Comparison of ENCODE assay signal across 8 cellular contexts in the genomic region with DNA sequence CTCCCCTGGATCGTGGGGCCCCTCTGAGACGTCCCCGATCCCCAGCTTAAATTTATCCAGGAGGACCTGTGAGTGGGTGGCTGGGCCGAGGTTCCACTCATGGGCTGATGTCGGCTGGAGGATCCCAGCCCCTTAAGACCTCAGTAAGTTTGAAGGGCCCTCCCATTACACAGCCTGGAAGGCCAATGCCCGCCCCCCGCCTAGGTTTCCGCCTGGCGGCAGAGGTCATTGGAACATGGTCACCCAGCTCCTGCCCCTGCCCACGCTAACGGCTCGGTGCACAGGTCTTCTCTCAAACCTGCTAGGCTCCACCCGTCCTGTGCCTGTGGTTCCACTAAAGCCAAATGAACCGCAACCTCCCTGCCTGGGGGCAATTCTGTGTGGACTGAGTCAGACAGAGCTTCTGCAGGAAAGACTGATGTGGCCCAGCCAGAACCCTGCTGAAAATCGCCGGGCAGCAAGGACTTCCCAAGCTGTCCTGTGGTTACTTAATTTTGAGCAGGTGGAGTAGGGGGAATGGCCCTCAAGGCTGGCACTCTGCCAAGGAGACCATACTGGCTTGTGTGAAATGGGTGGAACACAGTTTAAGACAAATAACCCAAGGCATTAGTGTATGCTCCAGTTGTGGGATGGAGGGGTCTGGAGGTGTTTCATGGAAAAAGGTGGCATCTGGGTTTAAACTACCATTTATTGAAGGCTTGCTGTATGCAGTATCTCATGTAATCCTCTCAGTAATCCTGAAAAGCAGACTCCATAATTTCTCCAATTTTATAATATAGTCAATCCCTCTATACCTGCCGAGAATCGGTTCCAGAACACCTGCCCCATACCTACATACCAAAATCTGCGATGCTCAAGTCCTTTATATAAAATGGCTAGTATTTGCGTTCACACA. TPM values are rescaled to one million over a fixed set of nuclear protein-coding genes. Genes with fewer than 3 reads are reported as not detected.
A peak's percentile ranks its signal among the peaks of the same experiment; 100 is the strongest.
DNase-seq lines count a peak whose midpoint lies in the region; ATAC-seq and TF ChIP-seq lines count a peak whose summit lies in the region.

No MANE protein-coding gene starts in this region.

- peak overlapping the region; percentile 82 to 95 (median 92) for H3K4me3 Mint-ChIP-seq in naive B cell

- H3K9me3 ChIP-seq in thymus (ENCODE audit: control insufficient read depth), result no peaks in the 10 kb centered on the region

- H3K27ac ChIP-seq in thymus (ENCODE audit: low read depth), result no peak overlapping the region

- H3K4me1 ChIP-seq in thymus (ENCODE audit: control insufficient read depth, insufficient read depth, low read length), result peaks cover 8% of the 10 kb centered on the region

- TF ChIP-seq POLR2A in erythroblast (IDR thresholded peaks at IDR 0.05; ENCODE audit: low read length), result peak; percentile 17

- no peaks in the 10 kb centered on the region for H3K36me3 ChIP-seq in thymus (ENCODE audit: control insufficient read depth, insufficient read depth)

- peaks cover 8% of the 10 kb centered on the region for H3K27me3 ChIP-seq in thymus (ENCODE audit: control insufficient read depth, insufficient read depth)

- peak overlapping the region in 5 of 6 donors; percentile 53 to 91 (median 82) for H3K27ac Mint-ChIP-seq in naive B cell

- H3K27me3 Mint-ChIP-seq in naive B cell, result peaks cover 0 to 5% (median 0%) of the 10 kb centered on the region in 3 donors

- WGBS in thymus, result 39% methylated on average over 20 of the region's 20 CpGs

- H3K9me3 Mint-ChIP-seq in naive B cell, result no peaks in the 10 kb centered on the region

- TF ChIP-seq CTCF in GM12864 (IDR thresholded peaks at IDR 0.05; ENCODE audit: low read depth, low read length, missing control alignments), result no peak

- ATAC-seq in HG02943 (IDR thresholded peaks at IDR 0.05; ENCODE audit: low read depth, unreplicated experiment) (peak; percentile 18), naive B cell (ENCODE audit: low read depth in 2 of 2) (peak in 1 of 2 donors; percentile 5), GM19324 (IDR thresholded peaks at IDR 0.05; ENCODE audit: low FRiP score, unreplicated experiment) (no peak)

- H3K36me3 Mint-ChIP-seq in naive B cell, result no peaks in the 10 kb centered on the region

- peaks cover 14 to 35% (median 22%) of the 10 kb centered on the region in 3 donors for H3K4me1 Mint-ChIP-seq in naive B cell

- DNase-seq in GM12864 (ENCODE audit: low read depth) (no peak), NCI-H82 (lab: John Stamatoyannopoulos, UW) (peak; percentile 82), erythroblast (lab: John Stamatoyannopoulos, UW) (peak; percentile 65 to 73), naive B cell (no peak)
- peak; percentile 75 for DNase-seq in activated CD8-positive, alpha-beta memory T cell treated with anti-CD3 and anti-CD28 coated beads for 24 hours

- H3K4me3 ChIP-seq in GM12864 (ENCODE audit: low read depth, low read length) (peak overlapping the region; percentile 78), thymus (ENCODE audit: low read length) (peak overlapping the region; percentile 61)

RNA-seq across cellular contexts. Expression of a gene that starts 0.9 kb away (rescaled TPM):
- 1 to 10 TPM in 5 of 6 donors, under 1 TPM in 1; 0.96 to 4.4 (median 1.9) TPM for polyA plus RNA-seq in naive B cell (ENCODE audit: low read depth in 6 of 6)
- polyA plus RNA-seq in thymus, result 2.1 TPM

Comparison
In these comparisons a context has a peak if more than half of its experiments do, and no peak if none do; other contexts are left out.
1. DNase-seq: peak in NCI-H82 (single experiment), activated CD8-positive, alpha-beta memory T cell treated with anti-CD3 and anti-CD28 coated beads for 24 hours (single experiment) and erythroblast (2 of 2); none in GM12864 (single experiment) and naive B cell (single experiment).